Comparison of ENCODE assay signal across 18 cellular contexts in the genomic region with DNA sequence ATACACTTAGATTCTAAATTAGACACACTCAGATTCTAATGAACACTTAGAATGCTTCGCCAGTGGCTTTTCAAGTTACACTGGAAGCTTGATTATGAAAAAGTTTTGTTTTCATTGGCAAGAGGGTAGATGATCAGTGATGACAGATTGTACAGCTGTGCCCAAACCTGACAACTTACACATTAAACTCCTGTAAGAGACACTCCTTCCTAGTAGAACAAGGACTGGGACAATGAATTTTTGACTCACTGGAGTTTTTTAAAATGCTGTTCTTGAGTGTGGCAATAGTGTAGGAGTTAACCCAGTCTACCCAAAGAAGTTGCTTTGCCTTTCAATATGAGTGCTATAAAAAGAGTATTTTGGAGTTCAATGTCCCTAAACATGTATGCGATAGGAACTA.
DNase-seq lines count a peak whose midpoint lies in the region; ATAC-seq, FAIRE-seq and TF ChIP-seq lines count a peak whose summit lies in the region.
"Had no signal": no experiment of that assay in that cellular context is flagged by ENCODE, and none has a peak within 500 bp of the region (broad histone marks: within the 10 kb centered on the region; RNA-seq: fewer than 3 reads in every experiment).

No MANE protein-coding gene starts in this region.

- DNase-seq in M059J (ENCODE audit: low read depth) (peak; percentile 35), astrocyte (ENCODE audit: low read depth) (peak; percentile 45), fibroblast of the aortic adventitia (ENCODE audit: low read depth) (peak; percentile 49), renal cortical epithelial cell (ENCODE audit: low read depth) (peak; percentile 21), NCI-H1436 (lab: John Stamatoyannopoulos, UW) (no peak), NCI-H146 (lab: John Stamatoyannopoulos, UW) (no peak)
- DNase-seq in stimulated activated naive CD4-positive, alpha-beta T cell (lab: John Stamatoyannopoulos, UW) = no peak
- no peak for DNase-seq in activated CD8-positive, alpha-beta T cell treated with anti-CD3 and anti-CD28 coated beads, Interleukin-2, amount 10 ng/mL, durations not matched to agents 7 days and 5 days
- DNase-seq: CD4-positive, alpha-beta memory T cell; effector memory CD4-positive, alpha-beta T cell; NCI-H1930; NCI-H526; small intestine; stomach had no signal

- H3K4me1 Mint-ChIP-seq in astrocyte (ENCODE audit: low read depth, unreplicated experiment) = peaks cover 9% of the 10 kb centered on the region
- no peaks in the 10 kb centered on the region for H3K4me1 Mint-ChIP-seq in activated CD8-positive, alpha-beta T cell treated with anti-CD3 and anti-CD28 coated beads, Interleukin-2, amount 10 ng/mL, durations not matched to agents 7 days and 5 days (ENCODE audit: low read depth)
- H3K4me1 Mint-ChIP-seq: CD4-positive, alpha-beta memory T cell had no signal

- POLR2A ChIA-PET in activated CD8-positive, alpha-beta T cell treated with anti-CD3 and anti-CD28 coated beads, Interleukin-2, amount 10 ng/mL, durations not matched to agents 7 days and 5 days (lab: Charles Lee) = no interaction called here

- H3K4me2 ChIP-seq in astrocyte (ENCODE audit: low read length) = peak overlapping the region; percentile 50

- H3K4me1 ChIP-seq in astrocyte (ENCODE audit: insufficient read depth, low read length) = peaks cover 12% of the 10 kb centered on the region

- CTCF ChIA-PET in activated CD8-positive, alpha-beta T cell treated with anti-CD3 and anti-CD28 coated beads, Interleukin-2, amount 10 ng/mL, durations not matched to agents 7 days and 5 days (lab: Charles Lee) = no interaction called here

- TF ChIP-seq CTCF in astrocyte (IDR thresholded peaks at IDR 0.05; ENCODE audit: insufficient read depth, low read depth, low read length) (no peak), fibroblast of the aortic adventitia (IDR thresholded peaks at IDR 0.05; ENCODE audit: insufficient read depth, low read length) (no peak)

- H3K27ac ChIP-seq in astrocyte (ENCODE audit: low read depth, low read length) = peak overlapping the region; percentile 47
- H3K27ac ChIP-seq: stomach had no signal

- H3K27me3 Mint-ChIP-seq in astrocyte (ENCODE audit: low read depth, unreplicated experiment) = no peaks in the 10 kb centered on the region
- H3K27me3 Mint-ChIP-seq in activated CD8-positive, alpha-beta T cell treated with anti-CD3 and anti-CD28 coated beads, Interleukin-2, amount 10 ng/mL, durations not matched to agents 7 days and 5 days (ENCODE audit: low read depth) = no peaks in the 10 kb centered on the region
- H3K27me3 Mint-ChIP-seq: CD4-positive, alpha-beta memory T cell had no signal

- H2AFZ ChIP-seq in astrocyte (ENCODE audit: low read depth, low read length) = no peak overlapping the region

- FAIRE-seq in astrocyte (lab: Jason Lieb, UNC) = no peak
- FAIRE-seq: GM12892, GM19239, small intestine had no signal

- no peaks in the 10 kb centered on the region for H3K9me3 ChIP-seq in astrocyte (ENCODE audit: insufficient read depth, low read depth, low read length)
- H3K9me3 ChIP-seq: stomach had no signal

- no peak overlapping the region for H3K4me3 ChIP-seq in astrocyte (ENCODE audit: insufficient read depth, low read depth, low read length)
- H3K4me3 ChIP-seq in fibroblast of the aortic adventitia (ENCODE audit: low read depth, low read length) = no peak overlapping the region
- H3K4me3 ChIP-seq: lung, stomach had no signal

- no peaks in the 10 kb centered on the region for H3K36me3 Mint-ChIP-seq in astrocyte (ENCODE audit: low read depth, unreplicated experiment)
- H3K36me3 Mint-ChIP-seq in activated CD8-positive, alpha-beta T cell treated with anti-CD3 and anti-CD28 coated beads, Interleukin-2, amount 10 ng/mL, durations not matched to agents 7 days and 5 days (ENCODE audit: low read depth) = no peaks in the 10 kb centered on the region
- H3K36me3 Mint-ChIP-seq: CD4-positive, alpha-beta memory T cell had no signal

- H3K27ac Mint-ChIP-seq in astrocyte (ENCODE audit: unreplicated experiment) = no peak overlapping the region
- H3K27ac Mint-ChIP-seq in activated CD8-positive, alpha-beta T cell treated with anti-CD3 and anti-CD28 coated beads, Interleukin-2, amount 10 ng/mL, durations not matched to agents 7 days and 5 days = no peak overlapping the region
- H3K27ac Mint-ChIP-seq: activated T-helper 1 cell treated with anti-CD3 and anti-CD28 coated beads, Interleukin-12 subunit alpha, Interleukin-12 subunit beta, Interleukin-2, Interleukin-4 antibody, amounts not matched to agents 30 ng/mL and 10 ng/mL and 1 ng/mL, durations not matched to agents 14 hours and 24 hours and 36 hours; CD4-positive, alpha-beta memory T cell had no signal

- ATAC-seq in activated CD8-positive, alpha-beta T cell treated with anti-CD3 and anti-CD28 coated beads, Interleukin-2, amount 10 ng/mL, durations not matched to agents 7 days and 5 days = no peak

- H3K36me3 ChIP-seq in astrocyte (ENCODE audit: insufficient read depth, low read length) = no peaks in the 10 kb centered on the region
- H3K36me3 ChIP-seq: stomach had no signal

- no peaks in the 10 kb centered on the region for H3K9me3 Mint-ChIP-seq in astrocyte (ENCODE audit: unreplicated experiment)
- no peaks in the 10 kb centered on the region for H3K9me3 Mint-ChIP-seq in activated CD8-positive, alpha-beta T cell treated with anti-CD3 and anti-CD28 coated beads, Interleukin-2, amount 10 ng/mL, durations not matched to agents 7 days and 5 days (ENCODE audit: insufficient read depth)
- H3K9me3 Mint-ChIP-seq: activated T-helper 1 cell treated with anti-CD3 and anti-CD28 coated beads, Interleukin-12 subunit alpha, Interleukin-12 subunit beta, Interleukin-2, Interleukin-4 antibody, amounts not matched to agents 30 ng/mL and 10 ng/mL and 1 ng/mL, durations not matched to agents 14 hours and 24 hours and 36 hours; CD4-positive, alpha-beta memory T cell had no signal

- H3K27me3 ChIP-seq in astrocyte (ENCODE audit: insufficient read depth, low read length) = no peaks in the 10 kb centered on the region
- H3K27me3 ChIP-seq: stomach had no signal

- no peaks in the 10 kb centered on the region for H4K20me1 ChIP-seq in astrocyte (ENCODE audit: insufficient read depth, low read length)

- H3K79me2 ChIP-seq in astrocyte (ENCODE audit: insufficient read depth, low read length) = no peaks in the 10 kb centered on the region

- H3K4me3 Mint-ChIP-seq in astrocyte (ENCODE audit: unreplicated experiment) = no peak overlapping the region
- H3K4me3 Mint-ChIP-seq in activated CD8-positive, alpha-beta T cell treated with anti-CD3 and anti-CD28 coated beads, Interleukin-2, amount 10 ng/mL, durations not matched to agents 7 days and 5 days = no peak overlapping the region
- H3K4me3 Mint-ChIP-seq: activated T-helper 1 cell treated with anti-CD3 and anti-CD28 coated beads, Interleukin-12 subunit alpha, Interleukin-12 subunit beta, Interleukin-2, Interleukin-4 antibody, amounts not matched to agents 30 ng/mL and 10 ng/mL and 1 ng/mL, durations not matched to agents 14 hours and 24 hours and 36 hours; CD4-positive, alpha-beta memory T cell had no signal

- H3K9ac ChIP-seq in astrocyte (ENCODE audit: low read length) = no peak overlapping the region

Comparison
In these comparisons a context has a peak if more than half of its experiments do, and no peak if none do; other contexts are left out.
1. DNase-seq: peak in M059J (single experiment), astrocyte (single experiment), fibroblast of the aortic adventitia (single experiment) and renal cortical epithelial cell (single experiment); none in NCI-H1436 (single experiment), stimulated activated naive CD4-positive, alpha-beta T cell (0 of 6), activated CD8-positive, alpha-beta T cell treated with anti-CD3 and anti-CD28 coated beads, Interleukin-2, amount 10 ng/mL, durations not matched to agents 7 days and 5 days (single experiment) and NCI-H146 (single experiment).